ENCODE assay signal across 8 cellular contexts in the genomic region with DNA sequence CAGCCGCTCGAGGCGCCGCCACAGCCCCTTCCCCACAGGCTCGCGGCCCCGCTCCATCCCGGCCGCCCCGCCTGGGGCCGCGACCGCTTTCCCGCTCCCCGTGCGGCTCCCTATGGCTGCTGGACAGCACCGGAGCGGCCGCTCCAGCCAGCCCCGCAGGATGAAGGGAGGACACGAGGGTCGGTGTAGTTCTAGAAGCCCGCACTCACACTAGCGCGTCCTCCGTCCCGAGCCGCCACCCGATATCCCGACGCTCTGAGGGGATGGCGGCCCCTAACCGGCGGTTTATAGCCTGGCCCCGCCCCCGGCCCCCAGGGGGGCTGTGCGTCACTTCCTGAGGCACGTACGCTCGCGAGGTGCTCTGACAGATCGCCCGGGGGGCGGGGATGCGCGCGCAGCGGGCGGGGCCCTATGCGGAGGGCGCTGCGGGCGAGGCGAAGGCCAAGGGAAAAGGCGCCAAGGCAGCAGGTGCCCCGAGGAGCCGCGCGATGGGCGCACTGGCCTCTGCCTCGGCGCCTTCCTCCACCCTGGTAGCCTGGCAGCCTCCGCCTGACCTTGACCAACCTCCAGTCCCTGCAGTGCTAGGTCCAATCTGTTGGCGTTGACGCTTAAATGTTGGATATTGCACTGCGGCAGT. TPM values are rescaled to one million over a fixed set of nuclear protein-coding genes. Genes with fewer than 3 reads are reported as not detected.
DNase-seq lines count a peak whose midpoint lies in the region; ATAC-seq and TF ChIP-seq lines count a peak whose summit lies in the region.

A gene (minus strand): TSS at position 257 of the 637 bp plus-strand sequence. CDS start 4,991 bp downstream, outside the sequence.

- peaks cover 34% of the 10 kb centered on the region for H3K4me1 Mint-ChIP-seq in activated naive CD8-positive, alpha-beta T cell treated with anti-CD3 and anti-CD28 coated beads, Interleukin-2, amount 10 ng/mL, durations not matched to agents 7 days and 5 days

- no peaks in the 10 kb centered on the region for H3K9me3 Mint-ChIP-seq in activated naive CD8-positive, alpha-beta T cell treated with anti-CD3 and anti-CD28 coated beads, Interleukin-2, amount 10 ng/mL, durations not matched to agents 7 days and 5 days

- H2AFZ ChIP-seq in SU-DHL-6 (ENCODE audit: low read depth, low read length, severe bottlenecking), result peak within 1 kb of the TSS; percentile 94

- H3F3A ChIP-seq in SU-DHL-6 (ENCODE audit: insufficient read depth), result 0 out of 2 replicates have a peak, but pooled peaks cover under 1% of the 10 kb centered on the region

- WGBS in ovary, 3 donors, result 0 to 1% (median 1%) methylated on average over 50 to 66 of the region's 66 CpGs
- under 1% methylated on average over 66 of the region's 66 CpGs for WGBS in thymus

- H3K4me2 ChIP-seq in SU-DHL-6 (ENCODE audit: low read depth, low read length, poor library complexity, severe bottlenecking), result peak within 1 kb of the TSS; percentile 83

- peak within 1 kb of the TSS; percentile 90 for H3K9ac ChIP-seq in SU-DHL-6 (ENCODE audit: low read length)

- H3K27me3 ChIP-seq in SU-DHL-6 (ENCODE audit: low read length) (no peaks in the 10 kb centered on the region), ovary (no peaks in the 10 kb centered on the region), thymus (ENCODE audit: control insufficient read depth, insufficient read depth) (no peaks in the 10 kb centered on the region)

- H3K27me3 Mint-ChIP-seq in activated naive CD8-positive, alpha-beta T cell treated with anti-CD3 and anti-CD28 coated beads, Interleukin-2, amount 10 ng/mL, durations not matched to agents 7 days and 5 days, result no peaks in the 10 kb centered on the region

- peak; percentile 97 to 99 (median 99) for DNase-seq in NCI-H1417 (lab: John Stamatoyannopoulos, UW)
- DNase-seq in activated naive CD8-positive, alpha-beta T cell treated with anti-CD3 and anti-CD28 coated beads, Interleukin-2, amount 10 ng/mL, durations not matched to agents 7 days and 5 days, result peak; percentile 98
- DNase-seq in head of caudate nucleus, result peak; percentile 93 to 99 (median 97)
- peak; percentile 94 to 96 (median 95) for DNase-seq in ovary

- H3K4me3 Mint-ChIP-seq in activated naive CD8-positive, alpha-beta T cell treated with anti-CD3 and anti-CD28 coated beads, Interleukin-2, amount 10 ng/mL, durations not matched to agents 7 days and 5 days, result peak within 1 kb of the TSS; percentile 99

- H3K9me2 ChIP-seq in SU-DHL-6 (replicated peaks; ENCODE audit: insufficient read depth, low read length), result no peaks in the 10 kb centered on the region

- intact Hi-C loops in head of caudate nucleus (cut with DNase I) (loop anchor here (5.0 kb wide), 1 partner anchor 110 kb away; no protein-coding TSS in a partner anchor), ovary (cut with DNase I) (no loop called here)

- peak; percentile 96 for TF ChIP-seq POLR2A in ovary (IDR thresholded peaks at IDR 0.05)

- H3K27ac Mint-ChIP-seq in activated naive CD8-positive, alpha-beta T cell treated with anti-CD3 and anti-CD28 coated beads, Interleukin-2, amount 10 ng/mL, durations not matched to agents 7 days and 5 days, result peak within 1 kb of the TSS; percentile 94

- TF ChIP-seq CTCF in GM12874 (IDR thresholded peaks at IDR 0.05; ENCODE audit: insufficient read depth, low read depth, low read length) (0 out of 2 replicates have a peak, but pooled peaks have one; percentile 2), SU-DHL-6 (IDR thresholded peaks at IDR 0.05; ENCODE audit: insufficient read depth, low read length, poor library complexity, severe bottlenecking) (no peak), ovary (IDR thresholded peaks at IDR 0.05) (peak in 1 of 3 donors; percentile 29)

- POLR2A ChIA-PET in activated naive CD8-positive, alpha-beta T cell treated with anti-CD3 and anti-CD28 coated beads, Interleukin-2, amount 10 ng/mL, durations not matched to agents 7 days and 5 days (lab: Charles Lee), result interaction anchor here (0.7 to 2.9 kb wide), 5 partner anchors 36 to 110 kb away, joined by 3 to 19 read pairs (median 5); no protein-coding TSS in a partner anchor

- H3K9me3 ChIP-seq in SU-DHL-6 (ENCODE audit: insufficient read depth, low read length) (no peaks in the 10 kb centered on the region), ovary (no peaks in the 10 kb centered on the region), thymus (ENCODE audit: control insufficient read depth) (no peaks in the 10 kb centered on the region)

- H3K36me3 ChIP-seq in SU-DHL-6 (ENCODE audit: low read length) (peaks cover 2% of the 10 kb centered on the region), ovary (no peaks in the 10 kb centered on the region), thymus (ENCODE audit: control insufficient read depth, insufficient read depth) (no peaks in the 10 kb centered on the region)

- peak within 1 kb of the TSS; percentile 83 for H3K4me3 ChIP-seq in SU-DHL-6 (ENCODE audit: insufficient read depth, low read length, poor library complexity, severe bottlenecking)
- peak within 1 kb of the TSS; percentile 98 for H3K4me3 ChIP-seq in ovary
- H3K4me3 ChIP-seq in thymus (ENCODE audit: low read length), result peak within 1 kb of the TSS; percentile 63

- H3K4me1 ChIP-seq in ovary (ENCODE audit: insufficient read depth) (peaks cover 7% of the 10 kb centered on the region), thymus (ENCODE audit: control insufficient read depth, insufficient read depth, low read length) (peaks cover 22% of the 10 kb centered on the region)

- peaks cover 48% of the 10 kb centered on the region for H3K79me2 ChIP-seq in SU-DHL-6 (ENCODE audit: insufficient read depth, low read length)

- TF ChIP-seq EP300 in ovary (IDR thresholded peaks at IDR 0.05), result peak; percentile 61

- peak within 1 kb of the TSS; percentile 68 for H3K27ac ChIP-seq in SU-DHL-6 (ENCODE audit: low read depth, low read length)
- H3K27ac ChIP-seq in ovary, result peak within 1 kb of the TSS; percentile 62 to 98
- H3K27ac ChIP-seq in thymus (ENCODE audit: low read depth), result peak within 1 kb of the TSS; percentile 91

- H3K36me3 Mint-ChIP-seq in activated naive CD8-positive, alpha-beta T cell treated with anti-CD3 and anti-CD28 coated beads, Interleukin-2, amount 10 ng/mL, durations not matched to agents 7 days and 5 days, result peaks cover 13% of the 10 kb centered on the region

- peaks cover 6% of the 10 kb centered on the region; the same call in 1 of the 2 replicates for H4K20me1 ChIP-seq in SU-DHL-6 (ENCODE audit: low read depth, low read length)

- peak; percentile 89 for ATAC-seq in HG02759 (IDR thresholded peaks at IDR 0.05; ENCODE audit: unreplicated experiment)
- ATAC-seq in activated naive CD8-positive, alpha-beta T cell treated with anti-CD3 and anti-CD28 coated beads, Interleukin-2, amount 10 ng/mL, durations not matched to agents 7 days and 5 days (ENCODE audit: low read depth), result peak; percentile 87

RNA-seq across cellular contexts. Expression of the gene that starts here (rescaled TPM):
- 100 to 1,000 TPM; 168 to 171 TPM for total RNA-seq in activated naive CD8-positive, alpha-beta T cell treated with anti-CD3 and anti-CD28 coated beads, Interleukin-2, amount 10 ng/mL, durations not matched to agents 7 days and 5 days
- total RNA-seq in ovary, result 100 to 1,000 TPM in 6 of 7 donors, 10 to 100 TPM in 1; 83.6 to 348 (median 126) TPM
- polyA plus RNA-seq in ovary (10 to 100 TPM; 26.1 to 38.4 TPM), thymus (32.0 TPM)

Comparison
In these comparisons a context has a peak if more than half of its experiments do, and no peak if none do; other contexts are left out.
1. Peak in every context shown above with its lines: DNase-seq, ATAC-seq, H3K4me3 ChIP-seq and H3K27ac ChIP-seq.